ENCODE assay signal across 30 cellular contexts in genomic region chr12:75350413-75350812, GRCh38. TPM values are rescaled to one million over a fixed set of nuclear protein-coding genes. Genes with fewer than 3 reads are reported as not detected.
"Had no signal": no experiment of that assay in that cellular context is flagged by ENCODE, and none has a peak within 500 bp of the region (broad histone marks: within the 10 kb centered on the region; RNA-seq: fewer than 3 reads in every experiment).

No MANE protein-coding gene starts in this region.

- H3K4me1 ChIP-seq: esophagus squamous epithelium, gastrocnemius medialis, heart right ventricle, left lung, lower lobe of right lung had no signal

- H3K4me1 Mint-ChIP-seq: mesothelial cell of epicardium had no signal

- H3K27ac ChIP-seq: coronary artery, dorsolateral prefrontal cortex, epithelial cell of prostate, esophagus squamous epithelium, gastrocnemius medialis, heart right ventricle, left lung, lower lobe of right lung had no signal

- H3K27me3 Mint-ChIP-seq: naive B cell had no signal

- H3K27me3 ChIP-seq: dorsolateral prefrontal cortex, esophagus squamous epithelium, gastrocnemius medialis, heart right ventricle, left lung had no signal

- H3K4me3 ChIP-seq: coronary artery, dorsolateral prefrontal cortex, esophagus squamous epithelium, gastrocnemius medialis, heart right ventricle, left lung, lower lobe of right lung, mucosa of descending colon had no signal

- DNase-seq: dermis blood vessel endothelial cell; dorsolateral prefrontal cortex; effector CD4-positive, alpha-beta T cell; effector memory CD4-positive, alpha-beta T cell; erythroblast; esophagus squamous epithelium; foreskin fibroblast; foreskin melanocyte; gastrocnemius medialis; glutamatergic neuron; heart right ventricle; hippocampal formation; left ventricle myocardium superior; lower lobe of right lung; mesenchymal stem cell; mucosa of descending colon; naive B cell had no signal

- H3K9me3 ChIP-seq: esophagus squamous epithelium, gastrocnemius medialis had no signal

- H3K4me3 Mint-ChIP-seq: mesothelial cell of epicardium; naive B cell; naive thymus-derived CD8-positive, alpha-beta T cell had no signal

- ATAC-seq: esophagus mucosa; gastrocnemius medialis; heart right ventricle; left cardiac atrium; left lung; left ventricle myocardium superior; lower lobe of right lung; mucosa of descending colon; naive thymus-derived CD8-positive, alpha-beta T cell had no signal

- H3K27ac Mint-ChIP-seq: mesothelial cell of epicardium; naive thymus-derived CD8-positive, alpha-beta T cell had no signal

- H3K36me3 ChIP-seq: esophagus squamous epithelium, gastrocnemius medialis, heart right ventricle, left lung, lower lobe of right lung had no signal

RNA-seq across cellular contexts. Expression of gene GLIPR1L1, which starts 15.9 kb away (rescaled TPM):
- total RNA-seq: dermis blood vessel endothelial cell; dorsolateral prefrontal cortex; esophagus mucosa; esophagus squamous epithelium; gastrocnemius medialis; glomerular endothelial cell; heart right ventricle; kidney epithelial cell; left cardiac atrium; left lung; left ventricle myocardium superior; lower leg skin; lower lobe of right lung; lung microvascular endothelial cell; mesenteric fat pad; mesothelial cell of epicardium; mucosa of descending colon; myocyte; naive thymus-derived CD8-positive, alpha-beta T cell had no signal
